Comparison of ENCODE assay signal across 20 cellular contexts in the genomic region with DNA sequence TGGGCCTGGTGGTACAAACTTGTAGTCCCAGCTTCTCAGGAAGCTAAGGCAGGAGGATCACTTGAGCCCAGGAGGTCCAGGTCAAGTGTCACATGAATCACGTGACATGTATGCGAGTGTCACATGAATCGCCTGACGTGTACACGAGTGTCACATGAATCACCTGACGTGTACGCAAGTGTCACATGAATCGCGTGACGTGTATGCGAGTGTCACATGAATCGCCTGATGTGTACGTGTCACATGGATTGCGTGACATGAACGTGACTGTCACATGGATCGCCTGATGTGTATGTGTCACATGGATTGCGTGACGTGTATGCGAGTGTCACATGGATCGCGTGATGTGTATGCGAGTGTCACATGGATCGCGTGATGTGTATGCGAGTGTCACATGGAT. TPM values are rescaled to one million over a fixed set of nuclear protein-coding genes. Genes with fewer than 3 reads are reported as not detected.
DNase-seq lines count a peak whose midpoint lies in the region; ATAC-seq, FAIRE-seq and TF ChIP-seq lines count a peak whose summit lies in the region.
"Had no signal": no experiment of that assay in that cellular context is flagged by ENCODE, and none has a peak within 500 bp of the region (broad histone marks: within the 10 kb centered on the region; RNA-seq: fewer than 3 reads in every experiment).

No MANE protein-coding gene starts in this region.

- H3K27ac ChIP-seq in HepG2 (ENCODE audit: extremely low read length, insufficient read depth, low read length) (no peak overlapping the region), right lobe of liver (no peak overlapping the region), K562 (ENCODE audit: extremely low read depth, low read depth, low read length) (no peak overlapping the region), esophagus muscularis mucosa (replicated peaks in 1 of 4) (no peak overlapping the region), small intestine (ENCODE audit: low read depth in 1 of 2, low read length in 1 of 2) (no peak overlapping the region)
- H3K27ac ChIP-seq: 22Rv1, BLaER1 had no signal

- no TSS peak for BruUV-seq in HepG2 (replicated peaks; lab: Mats Ljungman, UMichigan)
- BruUV-seq in K562 (replicated peaks; lab: Mats Ljungman, UMichigan) = no TSS peak

- H4K20me1 ChIP-seq in HepG2 (ENCODE audit: insufficient read depth, low read length) = no peaks in the 10 kb centered on the region
- H4K20me1 ChIP-seq in K562 (replicated peaks; ENCODE audit: control insufficient read depth, insufficient read depth, low read length) = no peaks in the 10 kb centered on the region; the same call in 1 of the 2 replicates
- H4K20me1 ChIP-seq: BLaER1 had no signal

- H3K4me3 ChIP-seq in HepG2 (replicated peaks in 1 of 3; ENCODE audit: insufficient read depth in 1 of 3, low read depth in 2 of 3, low read length in 3 of 3) (no peak overlapping the region), right lobe of liver (no peak overlapping the region), K562 (no peak overlapping the region), esophagus muscularis mucosa (no peak overlapping the region), small intestine (ENCODE audit: low read depth in 1 of 2, low read length in 2 of 2) (no peak overlapping the region)
- H3K4me3 ChIP-seq: BLaER1, GM23338, HAP-1 had no signal

- TF ChIP-seq RAD21 in HepG2 (CRISPR knock-in tag; IDR thresholded peaks at IDR 0.05) = no peak
- TF ChIP-seq RAD21 in K562 (CRISPR knock-in tag; conservative IDR thresholded peaks at IDR 0.05 in 1 of 2, IDR thresholded peaks at IDR 0.05 in 1 of 2) = no peak

- no peak overlapping the region for H3K4me2 ChIP-seq in HepG2 (ENCODE audit: low read depth, low read length)
- peak overlapping the region; percentile 18; the same call in 1 of the 2 replicates for H3K4me2 ChIP-seq in K562 (ENCODE audit: insufficient read depth, low read length)
- H3K4me2 ChIP-seq: GM23338 had no signal

- in situ Hi-C loops in HepG2 (cut with HindIII; ENCODE audit: extremely low pct_ligation_motif_present, low pct_unique_long_range_greater_than_20kb) (no loop called here), K562 (cut with MboI) (no loop called here)

- H3K27me3 ChIP-seq in HepG2 (ENCODE audit: control insufficient read depth in 1 of 2, insufficient read depth in 2 of 2, low read length in 2 of 2) (peaks cover 0 to 4% of the 10 kb centered on the region in 2 experiments; a peak in 1 of 5 replicates), right lobe of liver (no peaks in the 10 kb centered on the region), K562 (ENCODE audit: control insufficient read depth in 2 of 2, insufficient read depth in 2 of 2, low read length in 2 of 2) (peaks cover 0 to 15% of the 10 kb centered on the region in 2 experiments; a peak in 2 of 5 replicates), esophagus muscularis mucosa (peaks cover 0 to 31% (median 0%) of the 10 kb centered on the region in 4 donors), small intestine (ENCODE audit: control insufficient read depth in 2 of 2, insufficient read depth in 2 of 2, low read length in 2 of 2) (peaks cover 0 to 4% of the 10 kb centered on the region in 2 donors)
- H3K27me3 ChIP-seq: BLaER1 had no signal

- no peaks in the 10 kb centered on the region for H3K9me1 ChIP-seq in K562 (ENCODE audit: control insufficient read depth, insufficient read depth, low read length)

- 75% methylated on average over 17 of the region's 25 CpGs for WGBS in HepG2 (ENCODE audit: low lambda C conversion rate)
- 91% methylated on average over 22 of the region's 25 CpGs for WGBS in right lobe of liver (ENCODE audit: insufficient coverage, low coverage, low lambda C conversion rate, missing lambda C conversion rate)
- WGBS in K562 (ENCODE audit: insufficient coverage, low coverage, missing lambda C conversion rate) = 18% methylated on average over 25 of the region's 25 CpGs
- WGBS in esophagus muscularis mucosa = 93% methylated on average over 25 of the region's 25 CpGs
- 95 to 97% (median 95%) methylated on average over 25 of the region's 25 CpGs for WGBS in small intestine, 3 donors

- H3K79me2 ChIP-seq in HepG2 (ENCODE audit: insufficient read depth, low read length) (no peaks in the 10 kb centered on the region), K562 (ENCODE audit: control insufficient read depth, insufficient read depth, low read length) (no peaks in the 10 kb centered on the region)

- TF ChIP-seq CTCF in HepG2 (CRISPR knock-in tag; IDR thresholded peaks at IDR 0.05) = no peak
- no peak for TF ChIP-seq CTCF in right lobe of liver (IDR thresholded peaks at IDR 0.05)
- TF ChIP-seq CTCF in K562 (IDR thresholded peaks at IDR 0.05 in 2 of 3, conservative IDR thresholded peaks at IDR 0.05 in 1 of 3; ENCODE audit: insufficient read depth in 2 of 3, low read depth in 1 of 3, low read length in 3 of 3) = no peak
- no peak for TF ChIP-seq CTCF in esophagus muscularis mucosa (IDR thresholded peaks at IDR 0.05)

- H3K9me3 ChIP-seq in HepG2 (ENCODE audit: low read length) = no peaks in the 10 kb centered on the region; the same call in 1 of the 2 replicates
- peaks cover 0 to 9% (median 0%) of the 10 kb centered on the region in 4 donors for H3K9me3 ChIP-seq in right lobe of liver
- H3K9me3 ChIP-seq in K562 (replicated peaks; ENCODE audit: control insufficient read depth, insufficient read depth, low read depth, low read length) = no peaks in the 10 kb centered on the region
- peaks cover 0 to 28% (median 19%) of the 10 kb centered on the region in 4 donors for H3K9me3 ChIP-seq in esophagus muscularis mucosa
- H3K9me3 ChIP-seq in small intestine (ENCODE audit: control insufficient read depth, low read depth) = no peaks in the 10 kb centered on the region
- H3K9me3 ChIP-seq: HAP-1 had no signal

- CTCF ChIA-PET in HepG2 (lab: Yijun Ruan, JAX; ENCODE audit: low intra/inter-chr PET ratio, low total read pairs) = no interaction called here
- CTCF ChIA-PET in K562 (lab: Yijun Ruan, JAX; ENCODE audit: low intra/inter-chr PET ratio) = no interaction called here

- H3K9ac ChIP-seq in HepG2 (ENCODE audit: insufficient read depth, low read depth, low read length) = no peak overlapping the region
- no peak overlapping the region for H3K9ac ChIP-seq in K562 (ENCODE audit: insufficient read depth in 1 of 2, low read depth in 2 of 2, low read length in 2 of 2)
- H3K9ac ChIP-seq: BLaER1 had no signal

- DNase-seq in HepG2 (ENCODE audit: low spot score) (no peak), right lobe of liver (no peak), K562 (ENCODE audit: extremely low read depth in 1 of 4, low spot score in 3 of 4) (no peak), esophagus muscularis mucosa (ENCODE audit: extremely low spot score) (peak; percentile 68), H54 (ENCODE audit: insufficient read length, low spot score) (no peak), small intestine (no peak)
- DNase-seq: CD4-positive, alpha-beta memory T cell; DMS153; DMS79; GDM1; KBM-7 had no signal

- intact Hi-C loops in HepG2 (cut with micrococcal nuclease; ENCODE audit: unreplicated experiment) (no loop called here), right lobe of liver (cut with DNase I) (no loop called here), K562 (cut with micrococcal nuclease) (no loop called here), esophagus muscularis mucosa (cut with DNase I) (no loop called here)

- no peak for TF ChIP-seq EP300 in HepG2 (IDR thresholded peaks at IDR 0.05; ENCODE audit: low read depth in 2 of 2, low read length in 2 of 2)
- no peak for TF ChIP-seq EP300 in HepG2 (CRISPR knock-in tag; IDR thresholded peaks at IDR 0.05; ENCODE audit: borderline replicate concordance)
- TF ChIP-seq EP300 in K562 (IDR thresholded peaks at IDR 0.05; ENCODE audit: low read length) = no peak
- no peak for TF ChIP-seq EP300 in esophagus muscularis mucosa (IDR thresholded peaks at IDR 0.05)

- no peak for ATAC-seq in HepG2
- ATAC-seq in right lobe of liver = no peak
- no peak for ATAC-seq in K562
- ATAC-seq in GM19035 (IDR thresholded peaks at IDR 0.05; ENCODE audit: unreplicated experiment) = no peak
- ATAC-seq in GM19328 (IDR thresholded peaks at IDR 0.05; ENCODE audit: unreplicated experiment) = no peak
- ATAC-seq: GM23338 had no signal

- TF ChIP-seq POLR2A in HepG2 (IDR thresholded peaks at IDR 0.05; ENCODE audit: insufficient read depth in 1 of 2, low read depth in 2 of 2, low read length in 2 of 2) (no peak), right lobe of liver (IDR thresholded peaks at IDR 0.05) (no peak), K562 (conservative IDR thresholded peaks at IDR 0.05) (no peak), esophagus muscularis mucosa (IDR thresholded peaks at IDR 0.05; ENCODE audit: low read depth) (no peak), H54 (IDR thresholded peaks at IDR 0.05; ENCODE audit: low read depth, low read length) (no peak)

- H2AFZ ChIP-seq in HepG2 (ENCODE audit: low read length) (no peak overlapping the region), K562 (ENCODE audit: low read depth, low read length) (no peak overlapping the region)
- H2AFZ ChIP-seq: GM23338 had no signal

- H3K36me3 ChIP-seq in HepG2 (replicated peaks in 1 of 2; ENCODE audit: control insufficient read depth in 1 of 2, insufficient read depth in 2 of 2, low read length in 2 of 2) = no peaks in the 10 kb centered on the region
- H3K36me3 ChIP-seq in right lobe of liver = no peaks in the 10 kb centered on the region
- no peaks in the 10 kb centered on the region for H3K36me3 ChIP-seq in K562 (ENCODE audit: control insufficient read depth, insufficient read depth, low read length)
- H3K36me3 ChIP-seq in esophagus muscularis mucosa = no peaks in the 10 kb centered on the region
- H3K36me3 ChIP-seq in small intestine (ENCODE audit: control insufficient read depth in 2 of 2, insufficient read depth in 2 of 2, low read length in 2 of 2) = no peaks in the 10 kb centered on the region
- H3K36me3 ChIP-seq: BLaER1, HAP-1 had no signal

- H3K4me1 ChIP-seq in HepG2 (ENCODE audit: insufficient read depth, low read length) = no peaks in the 10 kb centered on the region
- no peaks in the 10 kb centered on the region for H3K4me1 ChIP-seq in right lobe of liver
- no peaks in the 10 kb centered on the region for H3K4me1 ChIP-seq in K562 (replicated peaks in 1 of 2; ENCODE audit: control insufficient read depth in 2 of 2, insufficient read depth in 2 of 2, low read length in 2 of 2)
- H3K4me1 ChIP-seq in esophagus muscularis mucosa = no peaks in the 10 kb centered on the region
- H3K4me1 ChIP-seq in small intestine (ENCODE audit: control insufficient read depth in 2 of 2, insufficient read depth in 1 of 2, low read depth in 1 of 2, low read length in 1 of 2) = no peaks in the 10 kb centered on the region
- H3K4me1 ChIP-seq: HAP-1 had no signal

- POLR2A ChIA-PET in HepG2 (lab: Yijun Ruan, JAX) = no interaction called here
- POLR2A ChIA-PET in K562 (lab: Yijun Ruan, JAX) = no interaction called here

- FAIRE-seq in HepG2 (lab: Jason Lieb, UNC) (no peak), K562 (lab: Jason Lieb, UNC) (no peak), H54 (lab: Jason Lieb, UNC) (no peak), small intestine (lab: Jason Lieb, UNC) (no peak)

RNA-seq across cellular contexts. Expression of gene ADARB2, which starts 9.5 kb away (rescaled TPM):
- total RNA-seq in HepG2 (2016; rRNA removed; fragmentation: Illumina TruSeq; extraction: Trizol) = not detected in 2 replicates
- total RNA-seq in HepG2 (2016; cell fraction: cytosol; rRNA removed; fragmentation: Illumina TruSeq; extraction: Trizol; ENCODE audit: low read depth) = not detected in 2 replicates
- total RNA-seq in HepG2 (2016; cell fraction: insoluble cytoplasmic fraction; rRNA removed; fragmentation: Illumina TruSeq; extraction: Trizol) = not detected in 2 replicates
- total RNA-seq in HepG2 (2016; cell fraction: membrane; rRNA removed; fragmentation: Illumina TruSeq; extraction: Trizol) = not detected in 2 replicates
- not detected in 2 replicates for total RNA-seq in HepG2 (2016; cell fraction: nucleus; rRNA removed; fragmentation: Illumina TruSeq; extraction: Trizol)
- not detected in 2 replicates for polyA plus RNA-seq in HepG2 (2011; rRNA removed)
- polyA plus RNA-seq in HepG2 (2011; cell fraction: cytosol; rRNA removed) = not detected in 2 replicates
- polyA plus RNA-seq in HepG2 (2011; cell fraction: nucleus; rRNA removed) = 0.10 TPM in 1 of 2 replicates, not detected in the other
- not detected in 2 replicates for polyA plus RNA-seq in HepG2 (2012)
- not detected in 2 replicates for polyA plus RNA-seq in HepG2 (2016; cell fraction: cytosol; fragmentation: Illumina TruSeq; extraction: Trizol; ENCODE audit: low read depth)
- polyA plus RNA-seq in HepG2 (2016; cell fraction: insoluble cytoplasmic fraction; fragmentation: Illumina TruSeq; extraction: Trizol; ENCODE audit: low read depth) = not detected in 2 replicates
- not detected in 2 replicates for polyA plus RNA-seq in HepG2 (2016; cell fraction: membrane; fragmentation: Illumina TruSeq; extraction: Trizol; ENCODE audit: low read depth)
- not detected in 2 replicates for polyA plus RNA-seq in HepG2 (2016; cell fraction: nucleus; fragmentation: Illumina TruSeq; extraction: Trizol; ENCODE audit: insufficient read depth, low read depth)
- polyA minus RNA-seq in HepG2 (2011; rRNA and poly(A)+ RNA removed; ENCODE audit: low replicate concordance) = not detected in 2 replicates
- not detected in 2 replicates for polyA minus RNA-seq in HepG2 (2011; cell fraction: cytosol; rRNA and poly(A)+ RNA removed)
- not detected in 2 replicates for polyA minus RNA-seq in HepG2 (2011; cell fraction: nucleus; rRNA and poly(A)+ RNA removed)
- total RNA-seq in right lobe of liver = under 1 TPM; 0.07 to 0.68 (median 0.42) TPM
- total RNA-seq in K562 (2011; cell fraction: chromatin; rRNA removed; ENCODE audit: low replicate concordance) = not detected in 2 replicates
- not detected in 2 replicates for total RNA-seq in K562 (2011; cell fraction: nucleolus; rRNA removed)
- not detected in 2 replicates for total RNA-seq in K562 (2011; cell fraction: nucleoplasm; rRNA removed)
- not detected in 2 replicates for total RNA-seq in K562 (2014; rRNA removed)
- not detected in 2 replicates for total RNA-seq in K562 (2014; rRNA removed; fragmentation: Illumina TruSeq; extraction: Trizol)
- total RNA-seq in K562 (2015; rRNA removed; fragmentation: Illumina TruSeq; extraction: Trizol) = not detected in 2 replicates
- not detected in 2 replicates for total RNA-seq in K562 (2021)
- polyA plus RNA-seq in K562 (2011; rRNA removed) = not detected in 2 replicates
- not detected in 2 replicates for polyA plus RNA-seq in K562 (2011; cell fraction: cytosol; rRNA removed)
- polyA plus RNA-seq in K562 (2011; cell fraction: nucleus; rRNA removed) = not detected in 2 replicates
- polyA plus RNA-seq in K562 (2012) = 0.01 and 0.07 TPM in 2 replicates
- polyA plus RNA-seq in K562 (2014; fragmentation: Illumina TruSeq; extraction: Trizol) = not detected in 2 replicates
- not detected for polyA plus RNA-seq in K562 (2014; fragmentation: Nextera tagmentation; extraction: Ambion mirVana)
- not detected in 2 replicates for polyA plus RNA-seq in K562 (2014; rRNA removed)
- not detected in 2 replicates for polyA minus RNA-seq in K562 (2011; rRNA and poly(A)+ RNA removed)
- polyA minus RNA-seq in K562 (2011; cell fraction: cytosol; rRNA and poly(A)+ RNA removed) = not detected in 2 replicates
- not detected in 2 replicates for polyA minus RNA-seq in K562 (2011; cell fraction: nucleus; rRNA and poly(A)+ RNA removed)
- 1 to 10 TPM; 2.3 to 3.7 (median 2.6) TPM for total RNA-seq in esophagus muscularis mucosa
- 1 to 10 TPM in 2 of 3 donors, under 1 TPM in 1; 0.54 to 1.8 (median 1.3) TPM for polyA plus RNA-seq in small intestine
- total RNA-seq: A673 had no signal
- polyA plus RNA-seq: AG04450; CD14-positive monocyte; CD4-positive, alpha-beta memory T cell had no signal

Comparison
In these comparisons a context has a peak if more than half of its experiments do, and no peak if none do; other contexts are left out.
1. Of the 241 proteins assayed by ChIP-seq in both HepG2 and K562: peak only in HepG2: MNT; only in K562: BHLHE40, CREM and TFE3; in both: RAD51; in neither: 231; mixed calls (peak in some experiments, not most) for 5.